8 cellular contexts compared by ENCODE assay signal in the genomic region with DNA sequence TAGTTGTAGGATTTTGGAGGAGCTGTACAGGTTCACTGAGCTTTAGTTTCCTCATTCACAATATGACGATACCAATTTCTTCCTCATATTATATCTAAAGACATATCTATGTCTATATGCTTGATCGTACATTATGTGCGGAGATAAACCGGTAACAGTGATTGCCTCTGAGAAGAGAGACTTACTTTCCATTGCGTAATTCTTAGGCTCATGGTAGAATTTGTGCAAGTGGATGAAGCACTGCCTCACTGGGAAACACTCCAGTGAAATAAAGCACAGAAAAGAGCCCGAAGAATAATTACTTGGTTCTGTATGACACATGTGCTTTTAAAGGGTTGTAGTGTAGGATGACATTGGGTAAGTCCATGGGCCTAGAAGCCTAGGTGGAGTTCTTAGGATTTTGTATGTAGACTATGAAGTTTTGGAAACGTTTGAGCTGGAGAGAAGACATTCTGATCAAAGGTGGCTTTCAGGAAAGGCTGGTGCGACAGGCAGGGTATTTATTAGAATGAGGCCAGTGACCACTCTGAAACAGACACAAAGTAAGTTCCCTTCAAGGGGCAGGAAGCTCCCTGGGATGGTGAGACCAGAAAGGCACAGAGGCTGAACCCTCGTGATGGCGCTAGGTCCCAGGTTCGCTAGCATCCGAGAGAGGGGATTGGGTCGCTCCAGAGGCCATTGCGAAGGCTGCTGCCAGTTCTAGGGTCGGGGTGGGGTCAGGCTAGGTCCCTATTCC. TPM values are rescaled to one million over a fixed set of nuclear protein-coding genes. Genes with fewer than 3 reads are reported as not detected.
A peak's percentile ranks its signal among the peaks of the same experiment; 100 is the strongest.
DNase-seq lines count a peak whose midpoint lies in the region; ATAC-seq and TF ChIP-seq lines count a peak whose summit lies in the region.

No MANE protein-coding gene starts in this region.

- H3K4me1 ChIP-seq in iPS DF 6.9 (ENCODE audit: control insufficient read depth, insufficient read depth, low read length), result no peaks in the 10 kb centered on the region

- no peak overlapping the region for H3K27ac ChIP-seq in iPS DF 6.9 (ENCODE audit: low read length)
- peak overlapping the region; percentile 52 to 94 (median 87) for H3K27ac ChIP-seq in skin epidermis

- no peaks in the 10 kb centered on the region for H3K9me3 Mint-ChIP-seq in activated T-helper 1 cell treated with anti-CD3 and anti-CD28 coated beads, Interleukin-12 subunit alpha, Interleukin-12 subunit beta, Interleukin-2, Interleukin-4 antibody, amounts not matched to agents 30 ng/mL and 10 ng/mL and 1 ng/mL, durations not matched to agents 14 hours and 24 hours and 36 hours

- H3K4me3 ChIP-seq in AG10803 (ENCODE audit: low read length) (peak overlapping the region; percentile 73), iPS DF 6.9 (ENCODE audit: low read length) (peak overlapping the region; percentile 21; the same call in 1 of the 2 replicates), skin epidermis (peak overlapping the region; percentile 60 to 83 (median 69))

- peak overlapping the region; percentile 96 for H3K4me3 Mint-ChIP-seq in activated T-helper 1 cell treated with anti-CD3 and anti-CD28 coated beads, Interleukin-12 subunit alpha, Interleukin-12 subunit beta, Interleukin-2, Interleukin-4 antibody, amounts not matched to agents 30 ng/mL and 10 ng/mL and 1 ng/mL, durations not matched to agents 14 hours and 24 hours and 36 hours

- peak; percentile 27 for ATAC-seq in GM19025 (IDR thresholded peaks at IDR 0.05; ENCODE audit: low read depth, unreplicated experiment)
- ATAC-seq in HG03135 (IDR thresholded peaks at IDR 0.05; ENCODE audit: unreplicated experiment), result peak; percentile 39

- H3K4me1 Mint-ChIP-seq in activated T-helper 1 cell treated with anti-CD3 and anti-CD28 coated beads, Interleukin-12 subunit alpha, Interleukin-12 subunit beta, Interleukin-2, Interleukin-4 antibody, amounts not matched to agents 30 ng/mL and 10 ng/mL and 1 ng/mL, durations not matched to agents 14 hours and 24 hours and 36 hours (ENCODE audit: low read depth), result peaks cover 20% of the 10 kb centered on the region

- DNase-seq in AG10803 (ENCODE audit: low read depth) (no peak), iPS DF 6.9 (ENCODE audit: low read depth, low spot score) (no peak), cerebellum (ENCODE audit: low spot score) (no peak), NCI-H1436 (lab: John Stamatoyannopoulos, UW) (no peak)
- DNase-seq in activated T-helper 1 cell treated with anti-CD3 and anti-CD28 coated beads, Interleukin-12 subunit alpha, Interleukin-12 subunit beta, Interleukin-2, Interleukin-4 antibody, amounts not matched to agents 30 ng/mL and 10 ng/mL and 1 ng/mL, durations not matched to agents 14 hours and 24 hours and 36 hours (ENCODE audit: low spot score), result no peak

- intact Hi-C loops in activated T-helper 1 cell treated with anti-CD3 and anti-CD28 coated beads, Interleukin-12 subunit alpha, Interleukin-12 subunit beta, Interleukin-2, Interleukin-4 antibody, amounts not matched to agents 30 ng/mL and 10 ng/mL and 1 ng/mL, durations not matched to agents 14 hours and 24 hours and 36 hours (cut with micrococcal nuclease), result loop anchor here (1.0 to 5.0 kb wide), 9 partner anchors 27 to 665 kb away; a partner anchor contains a TSS

- H3K36me3 ChIP-seq in iPS DF 6.9 (ENCODE audit: control insufficient read depth, insufficient read depth, low read length), result no peaks in the 10 kb centered on the region

- no peaks in the 10 kb centered on the region for H3K27me3 Mint-ChIP-seq in activated T-helper 1 cell treated with anti-CD3 and anti-CD28 coated beads, Interleukin-12 subunit alpha, Interleukin-12 subunit beta, Interleukin-2, Interleukin-4 antibody, amounts not matched to agents 30 ng/mL and 10 ng/mL and 1 ng/mL, durations not matched to agents 14 hours and 24 hours and 36 hours (ENCODE audit: insufficient read depth)

- no peak for TF ChIP-seq CTCF in AG10803 (conservative IDR thresholded peaks at IDR 0.05; ENCODE audit: low read length)

- peaks cover 7% of the 10 kb centered on the region for H3K36me3 Mint-ChIP-seq in activated T-helper 1 cell treated with anti-CD3 and anti-CD28 coated beads, Interleukin-12 subunit alpha, Interleukin-12 subunit beta, Interleukin-2, Interleukin-4 antibody, amounts not matched to agents 30 ng/mL and 10 ng/mL and 1 ng/mL, durations not matched to agents 14 hours and 24 hours and 36 hours (ENCODE audit: low read depth)

- WGBS in iPS DF 6.9 (ENCODE audit: insufficient coverage, insufficient read length), result no CpG with 5 or more reads among the region's 15 CpGs

- H3K9me3 ChIP-seq in iPS DF 6.9 (ENCODE audit: control insufficient read depth, insufficient read depth, low read length), result no peaks in the 10 kb centered on the region

- H3K27me3 ChIP-seq in iPS DF 6.9 (ENCODE audit: control insufficient read depth, insufficient read depth, low read length), result no peaks in the 10 kb centered on the region

- peak overlapping the region; percentile 93 for H3K27ac Mint-ChIP-seq in activated T-helper 1 cell treated with anti-CD3 and anti-CD28 coated beads, Interleukin-12 subunit alpha, Interleukin-12 subunit beta, Interleukin-2, Interleukin-4 antibody, amounts not matched to agents 30 ng/mL and 10 ng/mL and 1 ng/mL, durations not matched to agents 14 hours and 24 hours and 36 hours

RNA-seq across cellular contexts. Expression of a gene that starts 0.6 kb away (rescaled TPM):
- 73.0 and 74.6 TPM in 2 replicates for total RNA-seq in activated T-helper 1 cell treated with anti-CD3 and anti-CD28 coated beads, Interleukin-12 subunit alpha, Interleukin-12 subunit beta, Interleukin-2, Interleukin-4 antibody, amounts not matched to agents 30 ng/mL and 10 ng/mL and 1 ng/mL, durations not matched to agents 14 hours and 24 hours and 36 hours
- total RNA-seq in cerebellum, result 76.6 TPM

RNA-seq across cellular contexts. Expression of a gene that starts 48.7 kb away (rescaled TPM):
- 11.4 and 12.5 TPM in 2 replicates for total RNA-seq in activated T-helper 1 cell treated with anti-CD3 and anti-CD28 coated beads, Interleukin-12 subunit alpha, Interleukin-12 subunit beta, Interleukin-2, Interleukin-4 antibody, amounts not matched to agents 30 ng/mL and 10 ng/mL and 1 ng/mL, durations not matched to agents 14 hours and 24 hours and 36 hours
- 20.1 TPM for total RNA-seq in cerebellum

Comparison
In these comparisons a context has a peak if more than half of its experiments do, and no peak if none do; other contexts are left out.
1. H3K4me3 ChIP-seq: peak in every context shown above with its lines; median percentile 73 in AG10803; 69 in skin epidermis; 21 in iPS DF 6.9.